31 cellular contexts compared by ENCODE assay signal in genomic region chr12:114450019-114450418, GRCh38. TPM values are rescaled to one million over a fixed set of nuclear protein-coding genes. Genes with fewer than 3 reads are reported as not detected.
"Had no signal": no experiment of that assay in that cellular context is flagged by ENCODE, and none has a peak within 500 bp of the region (broad histone marks: within the 10 kb centered on the region; RNA-seq: fewer than 3 reads in every experiment).

No MANE protein-coding gene starts in this region.

- ATAC-seq: left lobe of liver; lower lobe of right lung; natural killer cell; psoas muscle; stimulated activated memory B cell treated with anti-CD40 and anti-IgM and Interleukin-4, amounts not matched to agents 10 μg/mL and 1 μg/mL and 100 μg/mL, for 72 hours; stimulated activated naive CD8-positive, alpha-beta T cell treated with anti-CD3 and anti-CD28 coated beads, Interleukin-15, amount 100 ng/mL, for 72 hours had no signal

- H3K27ac Mint-ChIP-seq: naive B cell; natural killer cell; nephron progenitor cell; neural progenitor cell; stimulated activated memory B cell treated with anti-CD40 and anti-IgM and Interleukin-4, amounts not matched to agents 10 μg/mL and 1 μg/mL and 100 μg/mL, for 72 hours; stimulated activated naive CD8-positive, alpha-beta T cell treated with anti-CD3 and anti-CD28 coated beads, Interleukin-15, amount 100 ng/mL, for 72 hours; type B pancreatic cell had no signal

- H3K36me3 Mint-ChIP-seq: natural killer cell; neural progenitor cell; stimulated activated memory B cell treated with anti-CD40 and anti-IgM and Interleukin-4, amounts not matched to agents 10 μg/mL and 1 μg/mL and 100 μg/mL, for 72 hours; type B pancreatic cell had no signal

- DNase-seq: islet precursor cell; left ventricle myocardium superior; lower lobe of right lung; mammary epithelial cell; mesenchymal stem cell; naive B cell; natural killer cell; nephron progenitor cell; occipital lobe; psoas muscle; sigmoid colon; small intestine; spleen; stimulated activated CD4-positive, alpha-beta T cell treated with anti-CD3 and anti-CD28 coated beads, Interleukin-4, amount 100 ng/mL, for 24 hours; stimulated activated naive CD4-positive, alpha-beta T cell treated with Interleukin-2 at 50 U/mL for 16 hours; stimulated activated naive CD8-positive, alpha-beta T cell treated with anti-CD3 and anti-CD28 coated beads, Interleukin-15, amount 100 ng/mL, for 72 hours; substantia nigra; uterus had no signal

- H3K9me3 ChIP-seq: lower lobe of right lung, neutrophil, psoas muscle, sigmoid colon, spleen, tibial nerve, uterus had no signal

- H3K4me3 ChIP-seq: hepatocyte, lower lobe of right lung, neural progenitor cell, psoas muscle, sigmoid colon, spleen, tibial nerve, uterus had no signal

- H3K4me3 Mint-ChIP-seq: naive B cell; natural killer cell; nephron progenitor cell; stimulated activated memory B cell treated with anti-CD40 and anti-IgM and Interleukin-4, amounts not matched to agents 10 μg/mL and 1 μg/mL and 100 μg/mL, for 72 hours; stimulated activated naive CD8-positive, alpha-beta T cell treated with anti-CD3 and anti-CD28 coated beads, Interleukin-15, amount 100 ng/mL, for 72 hours; type B pancreatic cell had no signal

- FAIRE-seq: small intestine had no signal

- H3K9ac ChIP-seq: neural progenitor cell, parathyroid adenoma had no signal

- H3K79me2 ChIP-seq: parathyroid adenoma had no signal

- H3K36me3 ChIP-seq: lower lobe of right lung, neural progenitor cell, neutrophil, sigmoid colon, spleen, tibial nerve, uterus had no signal

- H3K4me1 ChIP-seq: lower lobe of right lung, neural progenitor cell, parathyroid adenoma, psoas muscle, sigmoid colon, uterus had no signal

- H3K4me2 ChIP-seq: hepatocyte, neural progenitor cell had no signal

- H3K9me3 Mint-ChIP-seq: natural killer cell; nephron progenitor cell; neural progenitor cell; stimulated activated naive CD8-positive, alpha-beta T cell treated with anti-CD3 and anti-CD28 coated beads, Interleukin-15, amount 100 ng/mL, for 72 hours; type B pancreatic cell had no signal

- H3K27ac ChIP-seq: hepatocyte, lower lobe of right lung, neural progenitor cell, neutrophil, parathyroid adenoma, psoas muscle, sigmoid colon, spleen, tibial nerve, uterus had no signal

- H3K4me1 Mint-ChIP-seq: natural killer cell; neural progenitor cell; stimulated activated memory B cell treated with anti-CD40 and anti-IgM and Interleukin-4, amounts not matched to agents 10 μg/mL and 1 μg/mL and 100 μg/mL, for 72 hours had no signal

- H2AFZ ChIP-seq: hepatocyte, neural progenitor cell, parathyroid adenoma had no signal

RNA-seq across cellular contexts. Expression of gene TBX5, which starts 44.1 kb away (rescaled TPM):
- total RNA-seq: kidney epithelial cell, left lobe of liver, mammary epithelial cell, mononuclear cell, natural killer cell, occipital lobe, osteocyte, posterior vena cava, sigmoid colon, spleen, temporal lobe, tibial nerve, uterus had no signal
- polyA plus RNA-seq: mammary epithelial cell, psoas muscle, sigmoid colon, small intestine, spleen had no signal
